Comparison of ENCODE assay signal across 8 cellular contexts in genomic region chr19:57947088-57947418, GRCh38. TPM values are rescaled to one million over a fixed set of nuclear protein-coding genes. Genes with fewer than 3 reads are reported as not detected.
A peak's percentile ranks its signal among the peaks of the same experiment; 100 is the strongest.
DNase-seq lines count a peak whose midpoint lies in the region; ATAC-seq and TF ChIP-seq lines count a peak whose summit lies in the region.

No MANE protein-coding gene starts in this region.

- intact Hi-C loops in left cardiac atrium (cut with DNase I), result no loop called here

- peak overlapping the region; percentile 77 for H3K4me3 ChIP-seq in WI38 (ENCODE audit: low read depth, low read length)
- H3K4me3 ChIP-seq in skin epidermis, result peak overlapping the region; percentile 54 to 96 (median 83)

- ATAC-seq in GM21717 (IDR thresholded peaks at IDR 0.05; ENCODE audit: unreplicated experiment) (peak; percentile 8), left cardiac atrium (no peak), GM19452 (IDR thresholded peaks at IDR 0.05; ENCODE audit: unreplicated experiment) (no peak)

- DNase-seq in left cardiac atrium (peak; percentile 28), GOT3 (lab: John Stamatoyannopoulos, UW) (no peak), NCI-H2196 (lab: John Stamatoyannopoulos, UW; ENCODE audit: unreplicated experiment) (no peak), NK-92 (lab: John Stamatoyannopoulos, UW; ENCODE audit: unreplicated experiment) (no peak)

- no peak for TF ChIP-seq CTCF in WI38 (IDR thresholded peaks at IDR 0.05; ENCODE audit: low read depth, low read length)

- peak overlapping the region in 19 of 21 experiments; percentile 30 to 93 (median 82) for H3K27ac ChIP-seq in skin epidermis

RNA-seq across cellular contexts. Expression of gene ZNF256, which starts 0.5 kb away (rescaled TPM):
- 10 to 100 TPM in 1 of 2 donors, 1 to 10 TPM in 1; 9.6 to 15.3 TPM for total RNA-seq in left cardiac atrium

RNA-seq across cellular contexts. Expression of gene ZNF418, which starts 11.9 kb away (rescaled TPM):
- total RNA-seq in left cardiac atrium, result 10 to 100 TPM in 1 of 2 donors, 1 to 10 TPM in 1; 9.1 to 10.5 TPM

RNA-seq across cellular contexts. Expression of gene C19orf18, which starts 27.3 kb away (rescaled TPM):
- 1 to 10 TPM; 2.0 to 2.1 TPM for total RNA-seq in left cardiac atrium

RNA-seq across cellular contexts. Expression of gene ZNF417, which starts 30.7 kb away (rescaled TPM):
- 10 to 100 TPM; 11.9 to 13.4 TPM for total RNA-seq in left cardiac atrium

RNA-seq across cellular contexts. Expression of gene ZNF606, which starts 55.6 kb away (rescaled TPM):
- total RNA-seq in left cardiac atrium, result 10 to 100 TPM; 11.4 to 13.8 TPM
